In genomic region chr6:137696765-137697164, GRCh38 we compare ENCODE assay signal across 23 cellular contexts.
A peak's percentile ranks its signal among the peaks of the same experiment; 100 is the strongest.
DNase-seq lines count a peak whose midpoint lies in the region; ATAC-seq, FAIRE-seq and TF ChIP-seq lines count a peak whose summit lies in the region.
"Had no signal": no experiment of that assay in that cellular context is flagged by ENCODE, and none has a peak within 500 bp of the region (broad histone marks: within the 10 kb centered on the region; RNA-seq: fewer than 3 reads in every experiment).

No MANE protein-coding gene starts in this region.

- H3K27me3 Mint-ChIP-seq in T-helper 1 cell treated with Interleukin-12 subunit alpha and Interleukin-12 subunit beta and Interleukin-4 antibody, amounts not matched to agents 30 μg/mL and 1 μg/mL, for 36 hours (ENCODE audit: low read depth), result no peaks in the 10 kb centered on the region

- no peak for DNase-seq in T-helper 1 cell
- peak; percentile 42 for DNase-seq in ELF-1 (ENCODE audit: low read depth, low spot score)
- DNase-seq in fibroblast of the aortic adventitia (ENCODE audit: low read depth), result peak; percentile 38
- DNase-seq in pancreas, result no peak
- no peak for DNase-seq in NCI-H146 (lab: John Stamatoyannopoulos, UW)
- DNase-seq in DMS79 (lab: John Stamatoyannopoulos, UW), result no peak
- no peak for DNase-seq in NCI-H2171 treated with DMSO at 0.1 percent for 48 hours (lab: John Stamatoyannopoulos, UW)
- DNase-seq: activated CD4-positive, alpha-beta T cell treated with anti-CD3 and anti-CD28 coated beads, Interleukin-2, amount 50 U/mL, for 4 hours; activated gamma-delta T cell treated with Interleukin-2 at 50 U/mL for 16 hours; CD4-positive, alpha-beta T cell; DMS 273 treated with DMSO at 0.1 percent for 48 hours; NCI-H1092; NCI-H187; NCI-H2171; NCI-H524 treated with DMSO at 0.1 percent for 48 hours; PC-3; SIG-M5; stimulated activated naive CD4-positive, alpha-beta T cell treated with Interleukin-2 at 50 U/mL for 16 hours had no signal

- H3K4me3 Mint-ChIP-seq in T-helper 1 cell treated with Interleukin-12 subunit alpha and Interleukin-12 subunit beta and Interleukin-4 antibody, amounts not matched to agents 30 μg/mL and 1 μg/mL, for 36 hours, result no peak overlapping the region
- H3K4me3 Mint-ChIP-seq: brain; CD4-positive, alpha-beta T cell had no signal

- H3K4me3 ChIP-seq in fibroblast of the aortic adventitia (ENCODE audit: low read depth, low read length), result no peak overlapping the region
- H3K4me3 ChIP-seq in pancreas, result no peak overlapping the region
- H3K4me3 ChIP-seq: thoracic aorta had no signal

- H3K9me3 Mint-ChIP-seq in T-helper 1 cell treated with Interleukin-12 subunit alpha and Interleukin-12 subunit beta and Interleukin-4 antibody, amounts not matched to agents 30 μg/mL and 1 μg/mL, for 36 hours, result peaks cover under 1% of the 10 kb centered on the region
- H3K9me3 Mint-ChIP-seq: brain; CD4-positive, alpha-beta T cell had no signal

- ATAC-seq in pancreas, result no peak
- ATAC-seq: PC-3 had no signal

- H3K4me1 Mint-ChIP-seq in T-helper 1 cell treated with Interleukin-12 subunit alpha and Interleukin-12 subunit beta and Interleukin-4 antibody, amounts not matched to agents 30 μg/mL and 1 μg/mL, for 36 hours (ENCODE audit: low read depth), result peaks cover 45% of the 10 kb centered on the region
- H3K4me1 Mint-ChIP-seq: brain had no signal

- H3K9me3 ChIP-seq in pancreas, result no peaks in the 10 kb centered on the region
- H3K9me3 ChIP-seq: thoracic aorta had no signal

- intact Hi-C loops in pancreas (cut with DNase I), result no loop called here

- WGBS in pancreas, 2 donors, result 90 to 95% methylated on average over 4 of the region's 4 CpGs

- TF ChIP-seq CTCF in fibroblast of the aortic adventitia (IDR thresholded peaks at IDR 0.05; ENCODE audit: insufficient read depth, low read length) (no peak), pancreas (IDR thresholded peaks at IDR 0.05) (no peak)

- no peak for FAIRE-seq in pancreas (lab: Jason Lieb, UNC)
- FAIRE-seq: H54 had no signal

- peak overlapping the region; percentile 6 for H3K27ac Mint-ChIP-seq in T-helper 1 cell treated with Interleukin-12 subunit alpha and Interleukin-12 subunit beta and Interleukin-4 antibody, amounts not matched to agents 30 μg/mL and 1 μg/mL, for 36 hours
- H3K27ac Mint-ChIP-seq: brain; CD4-positive, alpha-beta T cell had no signal

- H3K27ac ChIP-seq in pancreas, result peak overlapping the region; percentile 13 to 59 (median 54)
- H3K27ac ChIP-seq: 22Rv1, thoracic aorta had no signal

- H3K4me1 ChIP-seq in pancreas, result peaks cover 15 to 41% (median 22%) of the 10 kb centered on the region in 3 donors

- H3K36me3 ChIP-seq in pancreas, result no peaks in the 10 kb centered on the region
- H3K36me3 ChIP-seq: thoracic aorta had no signal

- H3K36me3 Mint-ChIP-seq in T-helper 1 cell treated with Interleukin-12 subunit alpha and Interleukin-12 subunit beta and Interleukin-4 antibody, amounts not matched to agents 30 μg/mL and 1 μg/mL, for 36 hours (ENCODE audit: low read depth), result peaks cover 9% of the 10 kb centered on the region
- H3K36me3 Mint-ChIP-seq: brain had no signal

- H3K27me3 ChIP-seq in pancreas, result no peaks in the 10 kb centered on the region

Comparison
In these comparisons a context has a peak if more than half of its experiments do, and no peak if none do; other contexts are left out.
1. DNase-seq: peak in ELF-1 (single experiment) and fibroblast of the aortic adventitia (single experiment); none in T-helper 1 cell (0 of 5), pancreas (0 of 6), NCI-H146 (single experiment), DMS79 (single experiment) and NCI-H2171 treated with DMSO at 0.1 percent for 48 hours (single experiment).